ENCODE assay signal across 1 cellular context in genomic region chr1:109263597-109264378, GRCh38.
TF ChIP-seq lines count a peak whose summit lies in the region.

No MANE protein-coding gene starts in this region.

TF ChIP-seq in HepG2, 621 proteins besides CTCF, POLR2A, EP300 and RAD21 (continued from another document and continues in another):
- no peak for TF ChIP-seq NFAT5 (CRISPR knock-in tag; IDR thresholded peaks at IDR 0.05)
- TF ChIP-seq HMGA1 (CRISPR knock-in tag; conservative IDR thresholded peaks at IDR 0.05), result no peak
- no peak for TF ChIP-seq CREB1 (IDR thresholded peaks at IDR 0.05)
- 0 out of 2 replicates have a peak, but pooled peaks have one; percentile 28 for TF ChIP-seq CREB1 (CRISPR knock-in tag; IDR thresholded peaks at IDR 0.05)
- TF ChIP-seq, protein P1, sequence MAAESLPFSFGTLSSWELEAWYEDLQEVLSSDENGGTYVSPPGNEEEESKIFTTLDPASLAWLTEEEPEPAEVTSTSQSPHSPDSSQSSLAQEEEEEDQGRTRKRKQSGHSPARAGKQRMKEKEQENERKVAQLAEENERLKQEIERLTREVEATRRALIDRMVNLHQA (CRISPR knock-in tag; IDR thresholded peaks at IDR 0.05), result no peak
- no peak for TF ChIP-seq ZBTB7A (CRISPR knock-in tag; IDR thresholded peaks at IDR 0.05)
- peak; percentile 74; the same call in 1 of the 2 replicates for TF ChIP-seq ZBTB49 (CRISPR knock-in tag; IDR thresholded peaks at IDR 0.05; ENCODE audit: borderline replicate concordance)
- TF ChIP-seq PRDM15 (CRISPR knock-in tag; IDR thresholded peaks at IDR 0.05), result no peak
- no peak for TF ChIP-seq FLYWCH1 (CRISPR knock-in tag; IDR thresholded peaks at IDR 0.05)
- no peak for TF ChIP-seq ZNF143 (CRISPR knock-in tag; IDR thresholded peaks at IDR 0.05)
- TF ChIP-seq RARG (CRISPR knock-in tag; IDR thresholded peaks at IDR 0.05; ENCODE audit: low read depth), result no peak
- TF ChIP-seq, protein P2, sequence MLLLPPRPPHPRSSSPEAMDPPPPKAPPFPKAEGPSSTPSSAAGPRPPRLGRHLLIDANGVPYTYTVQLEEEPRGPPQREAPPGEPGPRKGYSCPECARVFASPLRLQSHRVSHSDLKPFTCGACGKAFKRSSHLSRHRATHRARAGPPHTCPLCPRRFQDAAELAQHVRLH (CRISPR knock-in tag; IDR thresholded peaks at IDR 0.05; ENCODE audit: borderline replicate concordance, low read depth), result peak; percentile 92
- TF ChIP-seq, protein P3, sequence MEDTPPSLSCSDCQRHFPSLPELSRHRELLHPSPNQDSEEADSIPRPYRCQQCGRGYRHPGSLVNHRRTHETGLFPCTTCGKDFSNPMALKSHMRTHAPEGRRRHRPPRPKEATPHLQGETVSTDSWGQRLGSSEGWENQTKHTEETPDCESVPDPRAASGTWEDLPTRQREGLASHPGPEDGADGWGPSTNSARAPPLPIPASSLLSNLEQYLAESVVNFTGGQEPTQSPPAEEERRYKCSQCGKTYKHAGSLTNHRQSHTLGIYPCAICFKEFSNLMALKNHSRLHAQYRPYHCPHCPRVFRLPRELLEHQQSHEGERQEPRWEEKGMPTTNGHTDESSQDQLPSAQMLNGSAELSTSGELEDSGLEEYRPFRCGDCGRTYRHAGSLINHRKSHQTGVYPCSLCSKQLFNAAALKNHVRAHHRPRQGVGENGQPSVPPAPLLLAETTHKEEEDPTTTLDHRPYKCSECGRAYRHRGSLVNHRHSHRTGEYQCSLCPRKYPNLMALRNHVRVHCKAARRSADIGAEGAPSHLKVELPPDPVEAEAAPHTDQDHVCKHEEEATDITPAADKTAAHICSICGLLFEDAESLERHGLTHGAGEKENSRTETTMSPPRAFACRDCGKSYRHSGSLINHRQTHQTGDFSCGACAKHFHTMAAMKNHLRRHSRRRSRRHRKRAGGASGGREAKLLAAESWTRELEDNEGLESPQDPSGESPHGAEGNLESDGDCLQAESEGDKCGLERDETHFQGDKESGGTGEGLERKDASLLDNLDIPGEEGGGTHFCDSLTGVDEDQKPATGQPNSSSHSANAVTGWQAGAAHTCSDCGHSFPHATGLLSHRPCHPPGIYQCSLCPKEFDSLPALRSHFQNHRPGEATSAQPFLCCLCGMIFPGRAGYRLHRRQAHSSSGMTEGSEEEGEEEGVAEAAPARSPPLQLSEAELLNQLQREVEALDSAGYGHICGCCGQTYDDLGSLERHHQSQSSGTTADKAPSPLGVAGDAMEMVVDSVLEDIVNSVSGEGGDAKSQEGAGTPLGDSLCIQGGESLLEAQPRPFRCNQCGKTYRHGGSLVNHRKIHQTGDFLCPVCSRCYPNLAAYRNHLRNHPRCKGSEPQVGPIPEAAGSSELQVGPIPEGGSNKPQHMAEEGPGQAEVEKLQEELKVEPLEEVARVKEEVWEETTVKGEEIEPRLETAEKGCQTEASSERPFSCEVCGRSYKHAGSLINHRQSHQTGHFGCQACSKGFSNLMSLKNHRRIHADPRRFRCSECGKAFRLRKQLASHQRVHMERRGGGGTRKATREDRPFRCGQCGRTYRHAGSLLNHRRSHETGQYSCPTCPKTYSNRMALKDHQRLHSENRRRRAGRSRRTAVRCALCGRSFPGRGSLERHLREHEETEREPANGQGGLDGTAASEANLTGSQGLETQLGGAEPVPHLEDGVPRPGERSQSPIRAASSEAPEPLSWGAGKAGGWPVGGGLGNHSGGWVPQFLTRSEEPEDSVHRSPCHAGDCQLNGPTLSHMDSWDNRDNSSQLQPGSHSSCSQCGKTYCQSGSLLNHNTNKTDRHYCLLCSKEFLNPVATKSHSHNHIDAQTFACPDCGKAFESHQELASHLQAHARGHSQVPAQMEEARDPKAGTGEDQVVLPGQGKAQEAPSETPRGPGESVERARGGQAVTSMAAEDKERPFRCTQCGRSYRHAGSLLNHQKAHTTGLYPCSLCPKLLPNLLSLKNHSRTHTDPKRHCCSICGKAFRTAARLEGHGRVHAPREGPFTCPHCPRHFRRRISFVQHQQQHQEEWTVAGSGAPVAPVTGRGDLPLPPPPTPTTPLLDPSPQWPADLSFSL (CRISPR knock-in tag; IDR thresholded peaks at IDR 0.05), result no peak
- TF ChIP-seq ZNF678 (CRISPR knock-in tag; IDR thresholded peaks at IDR 0.05), result no peak
- no peak for TF ChIP-seq NFE2L1 (CRISPR knock-in tag; IDR thresholded peaks at IDR 0.05; ENCODE audit: borderline replicate concordance)
- peak; percentile 95 for TF ChIP-seq TARDBP (CRISPR knock-in tag; IDR thresholded peaks at IDR 0.05)
- peak; percentile 53; the same call in 1 of the 2 replicates for TF ChIP-seq HNF4A (CRISPR knock-in tag; IDR thresholded peaks at IDR 0.05)
- TF ChIP-seq SETDB1 (CRISPR knock-in tag; IDR thresholded peaks at IDR 0.05; ENCODE audit: borderline replicate concordance), result no peak
- no peak for TF ChIP-seq TEAD2 (CRISPR knock-in tag; IDR thresholded peaks at IDR 0.05)
- TF ChIP-seq, protein P4, sequence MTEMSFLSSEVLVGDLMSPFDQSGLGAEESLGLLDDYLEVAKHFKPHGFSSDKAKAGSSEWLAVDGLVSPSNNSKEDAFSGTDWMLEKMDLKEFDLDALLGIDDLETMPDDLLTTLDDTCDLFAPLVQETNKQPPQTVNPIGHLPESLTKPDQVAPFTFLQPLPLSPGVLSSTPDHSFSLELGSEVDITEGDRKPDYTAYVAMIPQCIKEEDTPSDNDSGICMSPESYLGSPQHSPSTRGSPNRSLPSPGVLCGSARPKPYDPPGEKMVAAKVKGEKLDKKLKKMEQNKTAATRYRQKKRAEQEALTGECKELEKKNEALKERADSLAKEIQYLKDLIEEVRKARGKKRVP (CRISPR knock-in tag; IDR thresholded peaks at IDR 0.05), result peak in 1 of 2 experiments; percentile 64; a peak in 1 of 4 replicates
- TF ChIP-seq MZF1 (CRISPR knock-in tag; IDR thresholded peaks at IDR 0.05; ENCODE audit: borderline replicate concordance), result no peak
- TF ChIP-seq, protein P5, sequence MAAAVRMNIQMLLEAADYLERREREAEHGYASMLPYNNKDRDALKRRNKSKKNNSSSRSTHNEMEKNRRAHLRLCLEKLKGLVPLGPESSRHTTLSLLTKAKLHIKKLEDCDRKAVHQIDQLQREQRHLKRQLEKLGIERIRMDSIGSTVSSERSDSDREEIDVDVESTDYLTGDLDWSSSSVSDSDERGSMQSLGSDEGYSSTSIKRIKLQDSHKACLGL (CRISPR knock-in tag; IDR thresholded peaks at IDR 0.05), result no peak; the same call in 1 of the 2 replicates
- TF ChIP-seq DNMT3B (CRISPR knock-in tag; conservative IDR thresholded peaks at IDR 0.05), result 0 out of 2 replicates have a peak, but pooled peaks have one; percentile 39
- no peak for TF ChIP-seq ZNF282 (IDR thresholded peaks at IDR 0.05; ENCODE audit: partially characterized antibody)
- TF ChIP-seq ZNF12 (CRISPR knock-in tag; IDR thresholded peaks at IDR 0.05), result peak; percentile 79; the same call in 1 of the 2 replicates
- TF ChIP-seq ZNF792 (CRISPR knock-in tag; IDR thresholded peaks at IDR 0.05), result 0 out of 2 replicates have a peak, but pooled peaks have one; percentile 55
- no peak for TF ChIP-seq IKZF4 (CRISPR knock-in tag; IDR thresholded peaks at IDR 0.05; ENCODE audit: borderline replicate concordance, low read depth, not compliant biosample characterization)
- TF ChIP-seq MED13 (CRISPR knock-in tag; IDR thresholded peaks at IDR 0.05), result no peak
- peak; percentile 92 for TF ChIP-seq SKI (IDR thresholded peaks at IDR 0.05; ENCODE audit: partially characterized antibody)
- TF ChIP-seq POLR2G (IDR thresholded peaks at IDR 0.05; ENCODE audit: low read depth, low read length), result no peak
- TF ChIP-seq ZNF451 (CRISPR knock-in tag; IDR thresholded peaks at IDR 0.05), result peak; percentile 71; the same call in 1 of the 2 replicates
- TF ChIP-seq, protein P6, sequence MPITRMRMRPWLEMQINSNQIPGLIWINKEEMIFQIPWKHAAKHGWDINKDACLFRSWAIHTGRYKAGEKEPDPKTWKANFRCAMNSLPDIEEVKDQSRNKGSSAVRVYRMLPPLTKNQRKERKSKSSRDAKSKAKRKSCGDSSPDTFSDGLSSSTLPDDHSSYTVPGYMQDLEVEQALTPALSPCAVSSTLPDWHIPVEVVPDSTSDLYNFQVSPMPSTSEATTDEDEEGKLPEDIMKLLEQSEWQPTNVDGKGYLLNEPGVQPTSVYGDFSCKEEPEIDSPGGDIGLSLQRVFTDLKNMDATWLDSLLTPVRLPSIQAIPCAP (CRISPR knock-in tag; IDR thresholded peaks at IDR 0.05; ENCODE audit: low read depth), result no peak
- TF ChIP-seq KDM1A (CRISPR knock-in tag; IDR thresholded peaks at IDR 0.05), result peak; percentile 89
- TF ChIP-seq ZNF326 (CRISPR knock-in tag; IDR thresholded peaks at IDR 0.05; ENCODE audit: borderline replicate concordance), result no peak
- TF ChIP-seq ISX (CRISPR knock-in tag; conservative IDR thresholded peaks at IDR 0.05), result no peak
- no peak for TF ChIP-seq ZNF225 (CRISPR knock-in tag; IDR thresholded peaks at IDR 0.05)
